Comparison of ENCODE assay signal across 8 cellular contexts in the genomic region with DNA sequence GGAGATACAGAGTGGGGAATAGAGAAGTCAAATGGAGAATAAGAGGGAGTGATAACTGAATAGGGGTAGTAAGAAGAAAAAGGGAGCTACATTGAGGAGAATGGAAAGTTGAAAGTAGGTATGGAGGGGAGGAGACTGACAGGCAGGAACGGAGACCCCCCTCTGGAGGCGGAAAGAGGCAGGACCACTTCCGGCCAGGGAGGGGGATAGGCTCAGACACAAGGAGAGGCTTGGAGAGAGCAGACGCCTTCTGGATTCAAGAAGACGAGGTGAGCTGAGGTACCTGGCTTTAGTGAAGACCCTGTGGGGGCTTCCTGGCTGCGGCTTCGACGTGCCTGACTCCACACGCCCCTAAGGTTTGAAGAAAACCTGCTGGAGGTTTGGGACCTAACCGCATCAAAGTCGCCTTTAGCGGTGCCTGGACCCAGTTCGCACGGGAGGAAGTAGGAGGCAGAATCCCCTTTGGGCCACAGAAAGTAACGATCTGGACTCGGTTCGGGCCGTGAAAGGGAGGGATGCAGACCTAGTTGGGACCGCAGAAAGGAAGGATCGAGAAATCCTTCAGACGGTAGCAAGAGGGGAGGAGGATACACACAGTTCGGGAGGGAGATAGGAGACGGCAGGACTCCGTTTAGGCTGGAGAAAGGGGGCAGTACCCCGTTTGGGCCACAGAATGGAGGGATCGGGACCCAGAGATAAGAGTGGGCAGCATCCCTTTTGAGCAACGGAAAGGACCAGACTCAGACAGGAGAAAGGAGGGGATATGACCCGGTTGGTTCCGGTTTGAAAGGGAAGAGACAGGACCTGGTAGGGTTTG. TPM values are rescaled to one million over a fixed set of nuclear protein-coding genes. Genes with fewer than 3 reads are reported as not detected.
DNase-seq lines count a peak whose midpoint lies in the region; ATAC-seq and TF ChIP-seq lines count a peak whose summit lies in the region.

A gene with protein sequence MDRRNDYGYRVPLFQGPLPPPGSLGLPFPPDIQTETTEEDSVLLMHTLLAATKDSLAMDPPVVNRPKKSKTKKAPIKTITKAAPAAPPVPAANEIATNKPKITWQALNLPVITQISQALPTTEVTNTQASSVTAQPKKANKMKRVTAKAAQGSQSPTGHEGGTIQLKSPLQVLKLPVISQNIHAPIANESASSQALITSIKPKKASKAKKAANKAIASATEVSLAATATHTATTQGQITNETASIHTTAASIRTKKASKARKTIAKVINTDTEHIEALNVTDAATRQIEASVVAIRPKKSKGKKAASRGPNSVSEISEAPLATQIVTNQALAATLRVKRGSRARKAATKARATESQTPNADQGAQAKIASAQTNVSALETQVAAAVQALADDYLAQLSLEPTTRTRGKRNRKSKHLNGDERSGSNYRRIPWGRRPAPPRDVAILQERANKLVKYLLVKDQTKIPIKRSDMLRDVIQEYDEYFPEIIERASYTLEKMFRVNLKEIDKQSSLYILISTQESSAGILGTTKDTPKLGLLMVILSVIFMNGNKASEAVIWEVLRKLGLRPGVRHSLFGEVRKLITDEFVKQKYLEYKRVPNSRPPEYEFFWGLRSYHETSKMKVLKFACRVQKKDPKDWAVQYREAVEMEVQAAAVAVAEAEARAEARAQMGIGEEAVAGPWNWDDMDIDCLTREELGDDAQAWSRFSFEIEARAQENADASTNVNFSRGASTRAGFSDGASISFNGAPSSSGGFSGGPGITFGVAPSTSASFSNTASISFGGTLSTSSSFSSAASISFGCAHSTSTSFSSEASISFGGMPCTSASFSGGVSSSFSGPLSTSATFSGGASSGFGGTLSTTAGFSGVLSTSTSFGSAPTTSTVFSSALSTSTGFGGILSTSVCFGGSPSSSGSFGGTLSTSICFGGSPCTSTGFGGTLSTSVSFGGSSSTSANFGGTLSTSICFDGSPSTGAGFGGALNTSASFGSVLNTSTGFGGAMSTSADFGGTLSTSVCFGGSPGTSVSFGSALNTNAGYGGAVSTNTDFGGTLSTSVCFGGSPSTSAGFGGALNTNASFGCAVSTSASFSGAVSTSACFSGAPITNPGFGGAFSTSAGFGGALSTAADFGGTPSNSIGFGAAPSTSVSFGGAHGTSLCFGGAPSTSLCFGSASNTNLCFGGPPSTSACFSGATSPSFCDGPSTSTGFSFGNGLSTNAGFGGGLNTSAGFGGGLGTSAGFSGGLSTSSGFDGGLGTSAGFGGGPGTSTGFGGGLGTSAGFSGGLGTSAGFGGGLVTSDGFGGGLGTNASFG (N-terminal part only) (plus strand): TSS at position 215 of the 817 bp plus-strand sequence. CDS start 1,423 bp downstream, outside the sequence.

- POLR2A ChIA-PET in activated CD4-positive, alpha-beta T cell treated with anti-CD3 and anti-CD28 coated beads for 36 hours (lab: Charles Lee) = no interaction called here

- intact Hi-C loops in activated CD4-positive, alpha-beta T cell treated with anti-CD3 and anti-CD28 coated beads for 36 hours (cut with DNase I, micrococcal nuclease) = loop anchor here in 1 of 2 experiments (1.0 to 5.0 kb wide), 2 partner anchors 81 to 113 kb away; a partner anchor contains a TSS

- H3K36me3 Mint-ChIP-seq in activated CD4-positive, alpha-beta T cell treated with anti-CD3 and anti-CD28 coated beads for 36 hours (ENCODE audit: low read depth) = no peaks in the 10 kb centered on the region

- peak; percentile 39 for ATAC-seq in activated CD4-positive, alpha-beta T cell treated with anti-CD3 and anti-CD28 coated beads for 36 hours
- no peak for ATAC-seq in HG03108 (IDR thresholded peaks at IDR 0.05; ENCODE audit: unreplicated experiment)

- H3K9me3 Mint-ChIP-seq in activated CD4-positive, alpha-beta T cell treated with anti-CD3 and anti-CD28 coated beads for 36 hours (ENCODE audit: low read depth) = no peaks in the 10 kb centered on the region

- no peaks in the 10 kb centered on the region for H3K27me3 Mint-ChIP-seq in activated CD4-positive, alpha-beta T cell treated with anti-CD3 and anti-CD28 coated beads for 36 hours

- DNase-seq in activated CD4-positive, alpha-beta T cell treated with anti-CD3 and anti-CD28 coated beads for 36 hours = peak; percentile 6
- DNase-seq in activated CD4-positive, alpha-beta T cell treated with anti-CD3 and anti-CD28 coated beads, Interleukin-2, amount 50 U/mL, for 4 hours = no peak
- DNase-seq in NCI-H146 (lab: John Stamatoyannopoulos, UW) = peak; percentile 38
- DNase-seq in astrocyte of the spinal cord (ENCODE audit: low read depth, low spot score) = peak; percentile 4
- peak; percentile 1 for DNase-seq in iris pigment epithelial cell (ENCODE audit: low read depth)
- no peak for DNase-seq in GDM1 (lab: John Stamatoyannopoulos, UW)

- peak within 1 kb of the TSS; percentile 73 for H3K27ac Mint-ChIP-seq in activated CD4-positive, alpha-beta T cell treated with anti-CD3 and anti-CD28 coated beads for 36 hours

- peak within 1 kb of the TSS; percentile 79 for H3K4me3 ChIP-seq in astrocyte of the spinal cord (ENCODE audit: low read depth, low read length)
- H3K4me3 ChIP-seq in skin epidermis = peak within 1 kb of the TSS; percentile 27 to 48 (median 33)

- peak within 1 kb of the TSS; percentile 79 for H3K4me3 Mint-ChIP-seq in activated CD4-positive, alpha-beta T cell treated with anti-CD3 and anti-CD28 coated beads for 36 hours

- H3K4me1 Mint-ChIP-seq in activated CD4-positive, alpha-beta T cell treated with anti-CD3 and anti-CD28 coated beads for 36 hours = peaks cover 11% of the 10 kb centered on the region

- in situ Hi-C loops in astrocyte of the spinal cord (cut with HindIII; ENCODE audit: low sequenced_read_pairs) = no loop called here

- peak within 1 kb of the TSS in 3 of 21 experiments; percentile 14 to 44 (median 16) for H3K27ac ChIP-seq in skin epidermis

- CTCF ChIA-PET in activated CD4-positive, alpha-beta T cell treated with anti-CD3 and anti-CD28 coated beads for 36 hours (lab: Charles Lee) = interaction anchor here (1.2 kb wide), 1 partner anchor 29 kb away, joined by 5 read pairs; no protein-coding TSS in a partner anchor

- TF ChIP-seq CTCF in astrocyte of the spinal cord (IDR thresholded peaks at IDR 0.05; ENCODE audit: low read depth, low read length) = peak; percentile 18

RNA-seq across cellular contexts. Expression of the gene that starts here (rescaled TPM):
- total RNA-seq in activated CD4-positive, alpha-beta T cell treated with anti-CD3 and anti-CD28 coated beads for 36 hours = 1 to 10 TPM; 4.8 to 5.5 TPM

Comparison
In these comparisons a context has a peak if more than half of its experiments do, and no peak if none do; other contexts are left out.
1. DNase-seq: peak in activated CD4-positive, alpha-beta T cell treated with anti-CD3 and anti-CD28 coated beads for 36 hours (single experiment), NCI-H146 (single experiment), astrocyte of the spinal cord (single experiment) and iris pigment epithelial cell (single experiment); none in activated CD4-positive, alpha-beta T cell treated with anti-CD3 and anti-CD28 coated beads, Interleukin-2, amount 50 U/mL, for 4 hours (0 of 2) and GDM1 (single experiment).